1 cellular context compared by ENCODE assay signal in the genomic region with DNA sequence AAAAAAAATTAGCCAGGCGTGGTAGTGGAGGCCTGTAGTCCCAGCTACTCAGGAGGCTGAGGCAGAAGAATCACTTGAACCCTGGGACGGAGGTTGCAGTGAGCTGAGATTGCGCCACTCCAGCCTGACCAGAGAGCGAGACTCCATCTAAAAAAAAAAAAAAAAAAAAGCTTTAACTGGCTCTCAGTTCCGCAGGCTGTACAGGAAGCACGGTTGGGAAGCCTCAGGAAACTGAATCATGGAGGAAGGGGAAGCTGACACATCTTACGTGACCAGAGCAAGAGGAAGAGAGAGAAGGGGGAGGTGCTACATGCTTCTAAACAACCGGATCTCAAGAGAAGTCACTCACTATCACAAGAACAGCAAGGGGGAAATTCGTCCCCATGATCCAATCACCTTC.
TF ChIP-seq lines count a peak whose summit lies in the region.

No MANE protein-coding gene starts in this region.

TF ChIP-seq in IMR-90, 13 proteins besides CTCF, POLR2A, EP300 and RAD21 (continued from another document):
- TF ChIP-seq NFE2L2 (IDR thresholded peaks at IDR 0.05; ENCODE audit: low read depth, low read length), result no peak
- no peak for TF ChIP-seq MAFK (IDR thresholded peaks at IDR 0.05; ENCODE audit: low read depth, low read length)
- TF ChIP-seq FOS (IDR thresholded peaks at IDR 0.05; ENCODE audit: low read depth, low read length), result no peak
- TF ChIP-seq SMC3 (IDR thresholded peaks at IDR 0.05; ENCODE audit: low read depth, low read length), result no peak
- TF ChIP-seq, protein P1, sequence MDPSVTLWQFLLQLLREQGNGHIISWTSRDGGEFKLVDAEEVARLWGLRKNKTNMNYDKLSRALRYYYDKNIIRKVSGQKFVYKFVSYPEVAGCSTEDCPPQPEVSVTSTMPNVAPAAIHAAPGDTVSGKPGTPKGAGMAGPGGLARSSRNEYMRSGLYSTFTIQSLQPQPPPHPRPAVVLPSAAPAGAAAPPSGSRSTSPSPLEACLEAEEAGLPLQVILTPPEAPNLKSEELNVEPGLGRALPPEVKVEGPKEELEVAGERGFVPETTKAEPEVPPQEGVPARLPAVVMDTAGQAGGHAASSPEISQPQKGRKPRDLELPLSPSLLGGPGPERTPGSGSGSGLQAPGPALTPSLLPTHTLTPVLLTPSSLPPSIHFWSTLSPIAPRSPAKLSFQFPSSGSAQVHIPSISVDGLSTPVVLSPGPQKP (IDR thresholded peaks at IDR 0.05; ENCODE audit: borderline replicate concordance, low read depth, low read length), result no peak
